In the genomic region with DNA sequence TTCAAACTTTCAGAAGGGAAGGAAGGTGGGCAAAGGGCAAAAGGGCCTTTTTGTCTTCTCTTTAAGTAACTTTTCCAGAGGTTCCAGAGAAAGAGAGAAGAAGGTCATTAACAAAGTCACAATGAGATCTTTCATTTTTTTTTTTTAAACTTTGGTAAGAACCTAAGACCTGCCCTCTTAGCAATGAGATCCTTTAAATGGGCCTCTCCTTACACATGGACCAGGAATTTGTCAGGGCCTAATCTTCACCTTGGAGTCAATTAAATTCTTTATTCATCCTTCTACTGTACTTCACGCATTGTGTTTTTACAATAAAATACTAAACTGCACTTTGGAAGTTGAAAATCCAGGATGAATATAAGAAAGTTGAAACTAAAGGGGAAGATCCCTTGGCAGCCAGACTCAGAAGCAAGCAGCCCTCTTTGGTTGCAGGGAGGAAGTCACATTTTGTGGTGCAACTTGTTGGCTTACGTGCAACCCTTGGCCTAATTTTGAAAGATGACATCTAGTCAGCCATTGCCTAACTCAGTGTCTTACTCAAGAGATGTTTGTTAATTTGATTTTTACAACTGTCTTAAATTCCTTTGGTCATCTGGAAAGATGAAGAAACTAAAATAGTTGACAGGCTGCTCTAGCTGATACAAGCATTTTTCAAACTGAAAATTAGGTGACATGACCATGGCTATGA, we compare ENCODE assay signal across 11 cellular contexts. TPM values are rescaled to one million over a fixed set of nuclear protein-coding genes. Genes with fewer than 3 reads are reported as not detected.
DNase-seq lines count a peak whose midpoint lies in the region; ATAC-seq, FAIRE-seq and TF ChIP-seq lines count a peak whose summit lies in the region.
"Had no signal": no experiment of that assay in that cellular context is flagged by ENCODE, and none has a peak within 500 bp of the region (broad histone marks: within the 10 kb centered on the region; RNA-seq: fewer than 3 reads in every experiment).

No MANE protein-coding gene starts in this region.

- H3K4me1 ChIP-seq in small intestine (ENCODE audit: control insufficient read depth in 2 of 2, insufficient read depth in 1 of 2, low read depth in 1 of 2, low read length in 1 of 2): no peaks in the 10 kb centered on the region
- H3K4me1 ChIP-seq: ascending aorta had no signal

- H3K9me3 Mint-ChIP-seq in CD4-positive, alpha-beta T cell: no peaks in the 10 kb centered on the region

- POLR2A ChIA-PET in CD4-positive, alpha-beta T cell (lab: Charles Lee): no interaction called here

- ATAC-seq in left ventricle myocardium superior (peak; percentile 84), HG02970 (IDR thresholded peaks at IDR 0.05; ENCODE audit: low FRiP score, unreplicated experiment) (no peak), GM21786 (IDR thresholded peaks at IDR 0.05; ENCODE audit: unreplicated experiment) (no peak)
- no peak for ATAC-seq in CD4-positive, alpha-beta T cell (ENCODE audit: poor library complexity)

- CTCF ChIA-PET in CD4-positive, alpha-beta T cell (lab: Charles Lee): no interaction called here

- no peaks in the 10 kb centered on the region for H3K36me3 ChIP-seq in small intestine (ENCODE audit: control insufficient read depth in 2 of 2, insufficient read depth in 2 of 2, low read length in 2 of 2)
- H3K36me3 ChIP-seq: ascending aorta had no signal

- TF ChIP-seq CTCF in CD4-positive, alpha-beta T cell (IDR thresholded peaks at IDR 0.05): no peak

- no peaks in the 10 kb centered on the region for H3K9me3 ChIP-seq in small intestine (ENCODE audit: control insufficient read depth, low read depth)
- H3K9me3 ChIP-seq in CD4-positive, alpha-beta T cell (ENCODE audit: control insufficient read depth, low read length): no peaks in the 10 kb centered on the region
- H3K9me3 ChIP-seq: ascending aorta had no signal

- intact Hi-C loops in left ventricle myocardium superior (cut with micrococcal nuclease): no loop called here
- intact Hi-C loops in CD4-positive, alpha-beta T cell (cut with DNase I, micrococcal nuclease): no loop called here

- DNase-seq in GM04503 (ENCODE audit: low read depth): peak; percentile 85
- peak; percentile 93 for DNase-seq in SIG-M5 treated with dmso at 0.1 percent for 504 hours (lab: John Stamatoyannopoulos, UW; ENCODE audit: unreplicated experiment)
- DNase-seq in left ventricle myocardium superior: no peak
- peak; percentile 25 for DNase-seq in small intestine
- DNase-seq in activated CD8-positive, alpha-beta memory T cell treated with anti-CD3 and anti-CD28 coated beads, Interleukin-2, amount 50 U/mL, for 4 hours: no peak
- DNase-seq in CD4-positive, alpha-beta T cell: no peak
- DNase-seq: mesendoderm, NCI-H446 treated with DMSO at 0.1 percent for 48 hours had no signal

- FAIRE-seq in small intestine (lab: Jason Lieb, UNC): no peak

- H3K4me3 Mint-ChIP-seq in CD4-positive, alpha-beta T cell: no peak overlapping the region

- H3K4me1 Mint-ChIP-seq in CD4-positive, alpha-beta T cell (ENCODE audit: low read depth): no peaks in the 10 kb centered on the region

- H3K27me3 ChIP-seq in small intestine (ENCODE audit: control insufficient read depth in 2 of 2, insufficient read depth in 2 of 2, low read length in 2 of 2): no peaks in the 10 kb centered on the region
- no peaks in the 10 kb centered on the region for H3K27me3 ChIP-seq in CD4-positive, alpha-beta T cell (ENCODE audit: control insufficient read depth, insufficient read depth, low read length)
- H3K27me3 ChIP-seq: ascending aorta had no signal

- 48 to 81% (median 80%) methylated on average over 2 of the region's 2 CpGs for WGBS in small intestine, 3 donors

- peaks cover 16% of the 10 kb centered on the region for H3K27me3 Mint-ChIP-seq in CD4-positive, alpha-beta T cell

- H3K36me3 Mint-ChIP-seq in CD4-positive, alpha-beta T cell (ENCODE audit: low read depth): no peaks in the 10 kb centered on the region

- no peak overlapping the region for H3K4me3 ChIP-seq in small intestine (ENCODE audit: low read depth in 1 of 2, low read length in 2 of 2)
- H3K4me3 ChIP-seq: ascending aorta had no signal

- no peak overlapping the region for H3K27ac ChIP-seq in small intestine (ENCODE audit: low read depth in 1 of 2, low read length in 1 of 2)
- H3K27ac ChIP-seq in CD4-positive, alpha-beta T cell (ENCODE audit: low read depth, low read length): no peak overlapping the region

- no peak overlapping the region for H3K27ac Mint-ChIP-seq in CD4-positive, alpha-beta T cell

RNA-seq across cellular contexts. Expression of a gene that starts 11.9 kb away (rescaled TPM):
- total RNA-seq in left ventricle myocardium superior: 5.4 TPM
- polyA plus RNA-seq in small intestine: 1 to 10 TPM in 1 of 3 donors, under 1 TPM in 2; under 0.01 to 1.0 (median 0.54) TPM
- 1 to 10 TPM; 1.9 to 2.1 TPM for total RNA-seq in CD4-positive, alpha-beta T cell

Comparison
In these comparisons a context has a peak if more than half of its experiments do, and no peak if none do; other contexts are left out.
1. DNase-seq: peak in GM04503 (single experiment), SIG-M5 treated with dmso at 0.1 percent for 504 hours (single experiment) and small intestine (single experiment); none in left ventricle myocardium superior (single experiment), activated CD8-positive, alpha-beta memory T cell treated with anti-CD3 and anti-CD28 coated beads, Interleukin-2, amount 50 U/mL, for 4 hours (single experiment) and CD4-positive, alpha-beta T cell (0 of 10).